Comparison of ENCODE assay signal across 16 cellular contexts in genomic region chr3:19967812-19968211, GRCh38. TPM values are rescaled to one million over a fixed set of nuclear protein-coding genes. Genes with fewer than 3 reads are reported as not detected.
A peak's percentile ranks its signal among the peaks of the same experiment; 100 is the strongest.
DNase-seq lines count a peak whose midpoint lies in the region; ATAC-seq and TF ChIP-seq lines count a peak whose summit lies in the region.
"Had no signal": no experiment of that assay in that cellular context is flagged by ENCODE, and none has a peak within 500 bp of the region (broad histone marks: within the 10 kb centered on the region; RNA-seq: fewer than 3 reads in every experiment).

No MANE protein-coding gene starts in this region.

- H3K9me3 Mint-ChIP-seq in CD4-positive, alpha-beta T cell, result no peaks in the 10 kb centered on the region
- no peaks in the 10 kb centered on the region for H3K9me3 Mint-ChIP-seq in CD8-positive, alpha-beta memory T cell
- no peaks in the 10 kb centered on the region for H3K9me3 Mint-ChIP-seq in WTC11
- H3K9me3 Mint-ChIP-seq in mesothelial cell of epicardium, result peaks cover 4% of the 10 kb centered on the region

- H3K27me3 ChIP-seq in CD4-positive, alpha-beta T cell (ENCODE audit: control insufficient read depth, insufficient read depth, low read length), result no peaks in the 10 kb centered on the region
- H3K27me3 ChIP-seq in CD8-positive, alpha-beta memory T cell (ENCODE audit: insufficient read depth, low read length, poor library complexity, severe bottlenecking), result no peaks in the 10 kb centered on the region
- no peaks in the 10 kb centered on the region for H3K27me3 ChIP-seq in brain microvascular endothelial cell (replicated peaks)
- H3K27me3 ChIP-seq: SJSA1 had no signal

- no peak overlapping the region for H3K4me3 ChIP-seq in CD8-positive, alpha-beta memory T cell (ENCODE audit: low read length)
- H3K4me3 ChIP-seq in brain microvascular endothelial cell (ENCODE audit: low read depth, low read length), result no peak overlapping the region
- H3K4me3 ChIP-seq: SJSA1 had no signal

- CTCF ChIA-PET in CD4-positive, alpha-beta T cell (lab: Charles Lee), result no interaction called here
- CTCF ChIA-PET in CD8-positive, alpha-beta memory T cell (lab: Charles Lee), result no interaction called here
- CTCF ChIA-PET in WTC11 (lab: Charles Lee), result no interaction called here

- in situ Hi-C loops in brain microvascular endothelial cell (cut with HindIII; ENCODE audit: low pct_ligation_motif_present, low sequenced_read_pairs), result no loop called here

- no peak overlapping the region for H3K4me3 Mint-ChIP-seq in CD4-positive, alpha-beta T cell
- H3K4me3 Mint-ChIP-seq in CD8-positive, alpha-beta memory T cell, result no peak overlapping the region
- H3K4me3 Mint-ChIP-seq in WTC11 (no peak overlapping the region), mesothelial cell of epicardium (no peak overlapping the region)

- no peak for DNase-seq in CD4-positive, alpha-beta T cell
- no peak for DNase-seq in CD8-positive, alpha-beta memory T cell
- DNase-seq in WTC11 (ENCODE audit: low spot score), result no peak
- no peak for DNase-seq in mesothelial cell of epicardium (ENCODE audit: low spot score in 2 of 2, unreplicated experiment in 2 of 2)
- DNase-seq in NCI-H1048 (lab: John Stamatoyannopoulos, UW), result no peak
- DNase-seq in brain microvascular endothelial cell, result no peak
- DNase-seq in medulla oblongata (ENCODE audit: extremely low spot score), result no peak
- DNase-seq: DMS79, HCEC 1CT, MV-4-11, NCI-H1436, NCI-H2029 treated with DMSO at 0.1 percent for 48 hours, NCI-H2171 treated with DMSO at 0.1 percent for 48 hours, NCI-H774 had no signal

- H3K4me1 Mint-ChIP-seq in CD4-positive, alpha-beta T cell (ENCODE audit: low read depth), result peaks cover 70% of the 10 kb centered on the region
- H3K4me1 Mint-ChIP-seq in CD8-positive, alpha-beta memory T cell, result peaks cover 64 to 89% (median 83%) of the 10 kb centered on the region in 3 donors
- H3K4me1 Mint-ChIP-seq in WTC11 (peaks cover 7% of the 10 kb centered on the region; the same call in 1 of the 2 replicates), mesothelial cell of epicardium (no peaks in the 10 kb centered on the region)

- POLR2A ChIA-PET in CD4-positive, alpha-beta T cell (lab: Charles Lee), result no interaction called here
- POLR2A ChIA-PET in CD8-positive, alpha-beta memory T cell (lab: Charles Lee), result no interaction called here
- POLR2A ChIA-PET in WTC11 (lab: Charles Lee), result no interaction called here

- H3K4me1 ChIP-seq in CD8-positive, alpha-beta memory T cell (ENCODE audit: insufficient read depth, low read length), result peaks cover 27% of the 10 kb centered on the region
- H3K4me1 ChIP-seq: SJSA1 had no signal

- H3K9me3 ChIP-seq in CD4-positive, alpha-beta T cell (ENCODE audit: control insufficient read depth, low read length), result no peaks in the 10 kb centered on the region
- H3K9me3 ChIP-seq in CD8-positive, alpha-beta memory T cell (ENCODE audit: low read length), result no peaks in the 10 kb centered on the region
- H3K9me3 ChIP-seq: SJSA1 had no signal

- H3K27ac ChIP-seq in CD4-positive, alpha-beta T cell (ENCODE audit: low read depth, low read length), result no peak overlapping the region
- H3K27ac ChIP-seq in CD8-positive, alpha-beta memory T cell (ENCODE audit: low read depth, low read length), result no peak overlapping the region
- H3K27ac ChIP-seq in brain microvascular endothelial cell, result no peak overlapping the region
- H3K27ac ChIP-seq: SJSA1 had no signal

- no peaks in the 10 kb centered on the region for H3K27me3 Mint-ChIP-seq in CD4-positive, alpha-beta T cell
- H3K27me3 Mint-ChIP-seq in CD8-positive, alpha-beta memory T cell, result no peaks in the 10 kb centered on the region
- no peaks in the 10 kb centered on the region for H3K27me3 Mint-ChIP-seq in WTC11 (ENCODE audit: low read depth)
- no peaks in the 10 kb centered on the region for H3K27me3 Mint-ChIP-seq in mesothelial cell of epicardium (ENCODE audit: low read depth)

- peaks cover 64% of the 10 kb centered on the region for H3K36me3 Mint-ChIP-seq in CD4-positive, alpha-beta T cell (ENCODE audit: low read depth)
- peaks cover 0 to 50% (median 12%) of the 10 kb centered on the region in 3 donors for H3K36me3 Mint-ChIP-seq in CD8-positive, alpha-beta memory T cell
- H3K36me3 Mint-ChIP-seq in WTC11 (peaks cover 12% of the 10 kb centered on the region), mesothelial cell of epicardium (peaks cover 17% of the 10 kb centered on the region)

- H3K27ac Mint-ChIP-seq in CD4-positive, alpha-beta T cell, result peak overlapping the region; percentile 16
- peak overlapping the region in 7 of 8 donors; percentile 12 to 71 (median 60) for H3K27ac Mint-ChIP-seq in CD8-positive, alpha-beta memory T cell
- H3K27ac Mint-ChIP-seq in WTC11 (0 out of 2 replicates have a peak overlapping the region, but pooled peaks have one; percentile 14), mesothelial cell of epicardium (peak overlapping the region; percentile 7)

- no peak for ATAC-seq in CD4-positive, alpha-beta T cell (ENCODE audit: poor library complexity)
- ATAC-seq in WTC11, result no peak

- intact Hi-C loops in CD4-positive, alpha-beta T cell (cut with DNase I, micrococcal nuclease), result no loop called here

- H3K36me3 ChIP-seq in CD8-positive, alpha-beta memory T cell (ENCODE audit: insufficient read depth, low read length), result peaks cover 12% of the 10 kb centered on the region
- H3K36me3 ChIP-seq in brain microvascular endothelial cell (replicated peaks), result peaks cover 9% of the 10 kb centered on the region

- no peak for TF ChIP-seq CTCF in CD4-positive, alpha-beta T cell (IDR thresholded peaks at IDR 0.05)
- TF ChIP-seq CTCF in WTC11 (IDR thresholded peaks at IDR 0.05) (no peak), mesothelial cell of epicardium (IDR thresholded peaks at IDR 0.05; ENCODE audit: unreplicated experiment) (no peak), brain microvascular endothelial cell (IDR thresholded peaks at IDR 0.05; ENCODE audit: low read depth, low read length, missing control alignments) (no peak)

TF ChIP-seq in WTC11, 78 proteins besides CTCF, POLR2A, EP300 and RAD21 (continues in another document):
- TF ChIP-seq NR2C2 (CRISPR knock-in tag; IDR thresholded peaks at IDR 0.05) (no peak), GABPB1 (CRISPR knock-in tag; IDR thresholded peaks at IDR 0.05) (no peak), E2F1 (CRISPR knock-in tag; IDR thresholded peaks at IDR 0.05) (no peak), ZMAT4 (CRISPR knock-in tag; IDR thresholded peaks at IDR 0.05) (no peak), USF2 (CRISPR knock-in tag; IDR thresholded peaks at IDR 0.05) (no peak), ZBTB21 (CRISPR knock-in tag; IDR thresholded peaks at IDR 0.05; ENCODE audit: borderline replicate concordance) (no peak), NR1H2 (CRISPR knock-in tag; IDR thresholded peaks at IDR 0.05) (no peak), ZNF416 (CRISPR knock-in tag; IDR thresholded peaks at IDR 0.05) (no peak), CREM (CRISPR knock-in tag; IDR thresholded peaks at IDR 0.05) (no peak), ETV6 (CRISPR knock-in tag; IDR thresholded peaks at IDR 0.05) (no peak), GTF2I (CRISPR knock-in tag; conservative IDR thresholded peaks at IDR 0.05) (no peak), JUN (CRISPR knock-in tag; IDR thresholded peaks at IDR 0.05) (no peak)

RNA-seq across cellular contexts. Expression of gene RAB5A, which starts 20.9 kb away (rescaled TPM):
- total RNA-seq in CD4-positive, alpha-beta T cell, result 100 to 1,000 TPM; 120 to 125 TPM
- total RNA-seq in CD8-positive, alpha-beta memory T cell, result 10 to 100 TPM; 68.6 to 75.3 TPM
- polyA plus RNA-seq in CD8-positive, alpha-beta memory T cell, result 46.4 TPM
- total RNA-seq in WTC11 (2021) (81.8 to 97.1 TPM (median 84.8 TPM) in 3 replicates), mesothelial cell of epicardium (71.4 to 77.7 TPM (median 73.4 TPM) in 3 replicates)

RNA-seq across cellular contexts. Expression of gene EFHB, which starts 33.8 kb away (rescaled TPM):
- 1 to 10 TPM in 1 of 2 experiments, under 1 TPM in 1; 0.99 to 1.2 TPM for total RNA-seq in CD4-positive, alpha-beta T cell
- 1 to 10 TPM in 1 of 2 experiments, under 1 TPM in 1; 0.39 to 1.3 TPM for total RNA-seq in CD8-positive, alpha-beta memory T cell
- not detected for polyA plus RNA-seq in CD8-positive, alpha-beta memory T cell
- total RNA-seq in WTC11 (2021) (0.46 to 1.0 TPM (median 0.85 TPM) in 3 replicates), mesothelial cell of epicardium (1.0 to 2.7 TPM (median 1.1 TPM) in 3 replicates)

RNA-seq across cellular contexts. Expression of gene PP2D1, which starts 44.3 kb away (rescaled TPM):
- total RNA-seq in CD4-positive, alpha-beta T cell, result not detected
- total RNA-seq in CD8-positive, alpha-beta memory T cell, result not detected
- polyA plus RNA-seq in CD8-positive, alpha-beta memory T cell, result 0.46 TPM
- total RNA-seq in WTC11 (2021) (not detected in 3 replicates), mesothelial cell of epicardium (not detected in 3 replicates)
- total RNA-seq: NCI-H460, SJSA1 had no signal

Comparison
In these comparisons a context has a peak if more than half of its experiments do, and no peak if none do; other contexts are left out.
1. H3K27ac Mint-ChIP-seq: peak in every context shown above with its lines; median percentile 60 in CD8-positive, alpha-beta memory T cell; 16 in CD4-positive, alpha-beta T cell; 14 in WTC11; 7 in mesothelial cell of epicardium.